Comparison of ENCODE assay signal across 2 cellular contexts in genomic region chr15:38553071-38553470, GRCh38.
TF ChIP-seq lines count a peak whose summit lies in the region.

No MANE protein-coding gene starts in this region.

TF ChIP-seq in HEK293, 187 proteins besides CTCF, POLR2A, EP300 and RAD21:
- 0 out of 2 replicates have a peak, but pooled peaks have one; percentile 46 for TF ChIP-seq ZNF449 (tag by site-specific recombination; IDR thresholded peaks at IDR 0.05)
- 0 out of 2 replicates have a peak, but pooled peaks have one; percentile 8 for TF ChIP-seq ZIC2 (tag by site-specific recombination; IDR thresholded peaks at IDR 0.05)
- no peak for TF ChIP-seq SP7 (tag by site-specific recombination; IDR thresholded peaks at IDR 0.05)
- no peak for TF ChIP-seq ZNF692 (tag by site-specific recombination; IDR thresholded peaks at IDR 0.05)
TF ChIP-seq in HEK293: peak in this region for 2.

TF ChIP-seq in GM23338, 12 proteins besides CTCF, POLR2A, EP300 and RAD21:
- TF ChIP-seq REST (IDR thresholded peaks at IDR 0.05; ENCODE audit: unreplicated experiment) (no peak), ZNF331 (CRISPR knock-in tag; IDR thresholded peaks at IDR 0.05; ENCODE audit: low read depth) (no peak), ETS1 (IDR thresholded peaks at IDR 0.05) (no peak), EZH2phosphoT487 (IDR thresholded peaks at IDR 0.05; ENCODE audit: unreplicated experiment) (no peak), NANOG (IDR thresholded peaks at IDR 0.05; ENCODE audit: borderline replicate concordance) (no peak), EZH2 (IDR thresholded peaks at IDR 0.05; ENCODE audit: low read depth, unreplicated experiment) (no peak), JUNB (IDR thresholded peaks at IDR 0.05; ENCODE audit: unreplicated experiment) (no peak)
